ENCODE assay signal across 2 cellular contexts in genomic region chr1:214460304-214460916, GRCh38.
TF ChIP-seq lines count a peak whose summit lies in the region.

No MANE protein-coding gene starts in this region.

TF ChIP-seq in IMR-90, 13 proteins besides CTCF, POLR2A, EP300 and RAD21:
- TF ChIP-seq BHLHE40 (IDR thresholded peaks at IDR 0.05; ENCODE audit: low read depth, low read length) (no peak), USF2 (IDR thresholded peaks at IDR 0.05; ENCODE audit: low read depth, low read length) (no peak), MAFK (IDR thresholded peaks at IDR 0.05; ENCODE audit: low read depth, low read length) (no peak), MXI1 (IDR thresholded peaks at IDR 0.05; ENCODE audit: borderline replicate concordance, low read depth, low read length) (no peak), SMC3 (IDR thresholded peaks at IDR 0.05; ENCODE audit: low read depth, low read length) (no peak), NFE2L2 (IDR thresholded peaks at IDR 0.05; ENCODE audit: low read depth, low read length) (no peak), CEBPB (IDR thresholded peaks at IDR 0.05; ENCODE audit: low read depth, low read length) (no peak), RFX5 (IDR thresholded peaks at IDR 0.05; ENCODE audit: low read depth, low read length) (no peak), RCOR1 (IDR thresholded peaks at IDR 0.05; ENCODE audit: insufficient replicate concordance, low read length) (no peak), CHD1 (IDR thresholded peaks at IDR 0.05; ENCODE audit: low read depth, low read length) (no peak), MAZ (IDR thresholded peaks at IDR 0.05; ENCODE audit: borderline replicate concordance, low read depth, low read length) (no peak), FOS (IDR thresholded peaks at IDR 0.05; ENCODE audit: low read depth, low read length) (no peak)
- TF ChIP-seq, protein P1, sequence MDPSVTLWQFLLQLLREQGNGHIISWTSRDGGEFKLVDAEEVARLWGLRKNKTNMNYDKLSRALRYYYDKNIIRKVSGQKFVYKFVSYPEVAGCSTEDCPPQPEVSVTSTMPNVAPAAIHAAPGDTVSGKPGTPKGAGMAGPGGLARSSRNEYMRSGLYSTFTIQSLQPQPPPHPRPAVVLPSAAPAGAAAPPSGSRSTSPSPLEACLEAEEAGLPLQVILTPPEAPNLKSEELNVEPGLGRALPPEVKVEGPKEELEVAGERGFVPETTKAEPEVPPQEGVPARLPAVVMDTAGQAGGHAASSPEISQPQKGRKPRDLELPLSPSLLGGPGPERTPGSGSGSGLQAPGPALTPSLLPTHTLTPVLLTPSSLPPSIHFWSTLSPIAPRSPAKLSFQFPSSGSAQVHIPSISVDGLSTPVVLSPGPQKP (IDR thresholded peaks at IDR 0.05; ENCODE audit: borderline replicate concordance, low read depth, low read length) = no peak

TF ChIP-seq in H1, 55 proteins besides CTCF, POLR2A, EP300 and RAD21:
- TF ChIP-seq NRF1 (IDR thresholded peaks at IDR 0.05; ENCODE audit: low read depth, low read length) (no peak), SP4 (IDR thresholded peaks at IDR 0.05; ENCODE audit: low read length) (no peak), MAX (IDR thresholded peaks at IDR 0.05) (no peak), E2F6 (IDR thresholded peaks at IDR 0.05) (no peak), EGR1 (IDR thresholded peaks at IDR 0.05; ENCODE audit: borderline replicate concordance, low read depth, low read length) (no peak), ASH2L (IDR thresholded peaks at IDR 0.05; ENCODE audit: low read length) (no peak), ZNF274 (IDR thresholded peaks at IDR 0.05; ENCODE audit: borderline replicate concordance, extremely low read depth, low read length) (no peak), KDM1A (IDR thresholded peaks at IDR 0.05; ENCODE audit: borderline replicate concordance, low read length) (no peak), KDM4A (IDR thresholded peaks at IDR 0.05; ENCODE audit: low read depth, low read length, severe bottlenecking) (no peak), BRCA1 (IDR thresholded peaks at IDR 0.05; ENCODE audit: low read depth, low read length) (no peak), SUZ12 (IDR thresholded peaks at IDR 0.05; ENCODE audit: low read length) (no peak), PHF8 (conservative IDR thresholded peaks at IDR 0.05; ENCODE audit: low read depth, low read length) (no peak), HDAC2 (IDR thresholded peaks at IDR 0.05; ENCODE audit: borderline replicate concordance in 1 of 2, low read depth in 2 of 2, low read length in 2 of 2) (no peak), GABPA (IDR thresholded peaks at IDR 0.05; ENCODE audit: borderline replicate concordance, insufficient read depth, low read length) (no peak), BCL11A (IDR thresholded peaks at IDR 0.05; ENCODE audit: low read depth in 2 of 2, low read length in 2 of 2) (no peak), KDM5A (IDR thresholded peaks at IDR 0.05; ENCODE audit: low read length) (no peak), YY1 (IDR thresholded peaks at IDR 0.05; ENCODE audit: low read depth, low read length) (no peak), POLR2AphosphoS5 (IDR thresholded peaks at IDR 0.05; ENCODE audit: low read depth, low read length) (no peak)
- TF ChIP-seq, protein P2, sequence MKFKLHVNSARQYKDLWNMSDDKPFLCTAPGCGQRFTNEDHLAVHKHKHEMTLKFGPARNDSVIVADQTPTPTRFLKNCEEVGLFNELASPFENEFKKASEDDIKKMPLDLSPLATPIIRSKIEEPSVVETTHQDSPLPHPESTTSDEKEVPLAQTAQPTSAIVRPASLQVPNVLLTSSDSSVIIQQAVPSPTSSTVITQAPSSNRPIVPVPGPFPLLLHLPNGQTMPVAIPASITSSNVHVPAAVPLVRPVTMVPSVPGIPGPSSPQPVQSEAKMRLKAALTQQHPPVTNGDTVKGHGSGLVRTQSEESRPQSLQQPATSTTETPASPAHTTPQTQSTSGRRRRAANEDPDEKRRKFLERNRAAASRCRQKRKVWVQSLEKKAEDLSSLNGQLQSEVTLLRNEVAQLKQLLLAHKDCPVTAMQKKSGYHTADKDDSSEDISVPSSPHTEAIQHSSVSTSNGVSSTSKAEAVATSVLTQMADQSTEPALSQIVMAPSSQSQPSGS (IDR thresholded peaks at IDR 0.05; ENCODE audit: low read length) = no peak
